In the genomic region with DNA sequence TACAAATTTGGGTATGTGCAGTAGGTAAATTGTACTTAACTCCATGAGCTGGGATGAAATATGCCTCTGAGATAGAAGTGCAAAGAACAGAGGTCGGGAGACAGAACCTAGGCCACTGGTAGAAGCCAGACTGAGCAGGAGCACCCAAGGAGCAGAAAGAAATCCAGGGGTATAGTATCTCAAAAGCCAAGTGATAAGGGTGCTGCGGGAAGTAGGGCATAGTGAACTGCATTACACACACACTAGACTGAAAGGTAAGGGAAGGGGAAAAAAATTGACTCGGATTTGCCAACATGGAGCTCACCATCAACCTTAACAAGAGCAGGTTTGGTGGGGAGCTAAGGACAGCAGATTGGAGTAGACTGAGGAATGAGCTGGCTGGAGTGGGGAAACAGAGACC, we compare ENCODE assay signal across 19 cellular contexts.
"Had no signal": no experiment of that assay in that cellular context is flagged by ENCODE, and none has a peak within 500 bp of the region (broad histone marks: within the 10 kb centered on the region; RNA-seq: fewer than 3 reads in every experiment).

No MANE protein-coding gene starts in this region.

- H3K9me3 Mint-ChIP-seq: activated naive CD8-positive, alpha-beta T cell treated with anti-CD3 and anti-CD28 coated beads, Interleukin-2, amount 10 ng/mL, durations not matched to agents 7 days and 5 days; activated T-helper 2 cell treated with anti-CD3 and anti-CD28 coated beads, Interferon-gamma antibody, Interleukin-2, Interleukin-4, amounts not matched to agents 10 μg/mL and 5 μg/mL and 100 μg/mL, durations not matched to agents 14 hours and 24 hours and 36 hours; naive B cell; WTC11 had no signal

- DNase-seq: activated CD4-positive, alpha-beta T cell treated with anti-CD3 and anti-CD28 coated beads, Interleukin-2, amount 50 U/mL, for 4 hours; activated naive CD4-positive, alpha-beta T cell treated with Interleukin-2 at 50 U/mL for 16 hours; activated naive CD8-positive, alpha-beta T cell treated with anti-CD3 and anti-CD28 coated beads, Interleukin-2, amount 10 ng/mL, durations not matched to agents 7 days and 5 days; activated T-cell treated with anti-CD3 and anti-CD28 coated beads, Interleukin-2, amount 50 U/mL, for 1 hour; amniotic stem cell; naive B cell; nucleus accumbens; posterior cingulate gyrus; spleen; stimulated activated CD4-positive, alpha-beta T cell treated with anti-CD3 and anti-CD28 coated beads, Interleukin-4, amount 100 ng/mL, for 1 hour; stimulated activated naive CD4-positive, alpha-beta T cell treated with Interleukin-2 at 50 U/mL for 16 hours; T-helper 1 cell; thyroid gland had no signal

- H3K36me3 ChIP-seq: breast epithelium had no signal

- H3K36me3 Mint-ChIP-seq: activated naive CD8-positive, alpha-beta T cell treated with anti-CD3 and anti-CD28 coated beads, Interleukin-2, amount 10 ng/mL, durations not matched to agents 7 days and 5 days; naive B cell; WTC11 had no signal

- ATAC-seq: WTC11 had no signal

- H3K4me3 ChIP-seq: breast epithelium, coronary artery, lung, spleen, thyroid gland had no signal

- H3K9me3 ChIP-seq: breast epithelium, spleen, thyroid gland had no signal

- H3K27ac Mint-ChIP-seq: activated naive CD8-positive, alpha-beta T cell treated with anti-CD3 and anti-CD28 coated beads, Interleukin-2, amount 10 ng/mL, durations not matched to agents 7 days and 5 days; activated T-helper 2 cell treated with anti-CD3 and anti-CD28 coated beads, Interferon-gamma antibody, Interleukin-2, Interleukin-4, amounts not matched to agents 10 μg/mL and 5 μg/mL and 100 μg/mL, durations not matched to agents 14 hours and 24 hours and 36 hours; naive B cell; WTC11 had no signal

- H3K4me1 Mint-ChIP-seq: naive B cell, WTC11 had no signal

- H3K4me1 ChIP-seq: breast epithelium, thyroid gland had no signal

- H3K27me3 ChIP-seq: breast epithelium, spleen, thyroid gland had no signal

- H3K27ac ChIP-seq: coronary artery, epithelial cell of prostate, thyroid gland had no signal

- H3K4me3 Mint-ChIP-seq: activated naive CD8-positive, alpha-beta T cell treated with anti-CD3 and anti-CD28 coated beads, Interleukin-2, amount 10 ng/mL, durations not matched to agents 7 days and 5 days; naive B cell; WTC11 had no signal
